10 cellular contexts compared by ENCODE assay signal in the genomic region with DNA sequence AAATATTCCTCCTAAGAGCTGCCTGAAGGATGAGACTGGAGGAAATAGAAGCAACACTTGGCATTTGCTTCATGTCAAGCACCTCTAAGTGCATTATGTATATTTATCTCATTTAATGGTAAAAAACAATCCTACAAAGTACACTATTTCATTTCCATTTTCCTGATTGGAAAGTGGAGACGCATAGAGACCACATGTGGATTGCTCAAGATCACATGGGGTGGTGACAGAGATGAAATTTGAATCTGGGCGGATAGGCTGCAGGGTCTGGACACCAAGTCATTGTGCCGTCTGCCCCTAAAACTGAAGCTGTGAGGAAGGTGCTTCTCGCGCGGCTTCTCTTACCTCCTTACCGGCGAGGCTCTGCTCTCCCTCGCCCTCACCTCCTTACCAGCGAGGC. TPM values are rescaled to one million over a fixed set of nuclear protein-coding genes. Genes with fewer than 3 reads are reported as not detected.
"Had no signal": no experiment of that assay in that cellular context is flagged by ENCODE, and none has a peak within 500 bp of the region (broad histone marks: within the 10 kb centered on the region; RNA-seq: fewer than 3 reads in every experiment).

No MANE protein-coding gene starts in this region.

- H3K27ac Mint-ChIP-seq: HFFc6 had no signal

- H3K27ac ChIP-seq: GM23248 had no signal

- H3K9me3 Mint-ChIP-seq: H9, HFFc6 had no signal

- H2AFZ ChIP-seq: GM23248 had no signal

- H3K9ac ChIP-seq: GM23248 had no signal

- ATAC-seq: HCT116 had no signal

- FAIRE-seq: H54 had no signal

- H3K36me3 ChIP-seq: HAP-1 had no signal

- DNase-seq: GM23248, GOT3, H7, H9, HCEC 1CT, HFFc6 had no signal

- H3K9me3 ChIP-seq: HAP-1 had no signal

- H3K4me3 Mint-ChIP-seq: H9, HFFc6 had no signal

- H3K4me3 ChIP-seq: GM23248, HAP-1 had no signal

RNA-seq across cellular contexts. Expression of a gene that starts 30.3 kb away (rescaled TPM):
- total RNA-seq: GM23248, H4, H7, H9, HFFc6 had no signal
- polyA plus RNA-seq: GM23248 had no signal
